18 cellular contexts compared by ENCODE assay signal in the genomic region with DNA sequence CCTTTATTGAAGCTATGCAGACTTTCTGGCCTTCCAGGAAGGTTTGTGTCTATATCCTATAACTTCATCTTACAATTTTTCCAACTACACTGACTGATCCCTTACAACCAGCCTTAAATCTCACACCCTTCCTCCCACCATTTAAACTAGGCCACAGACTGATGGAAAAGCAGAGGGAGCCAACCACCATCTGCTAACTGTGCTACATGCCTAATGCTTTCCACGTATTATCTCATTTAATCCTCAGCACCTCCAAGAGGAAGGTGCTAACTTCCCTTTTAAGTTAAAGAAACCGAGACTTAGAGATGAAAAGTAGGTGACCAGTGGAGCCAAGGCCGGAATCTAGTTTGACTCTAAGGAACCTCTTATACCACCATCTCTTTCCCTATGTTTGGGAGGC. TPM values are rescaled to one million over a fixed set of nuclear protein-coding genes. Genes with fewer than 3 reads are reported as not detected.
A peak's percentile ranks its signal among the peaks of the same experiment; 100 is the strongest.
DNase-seq lines count a peak whose midpoint lies in the region; ATAC-seq and TF ChIP-seq lines count a peak whose summit lies in the region.
"Had no signal": no experiment of that assay in that cellular context is flagged by ENCODE, and none has a peak within 500 bp of the region (broad histone marks: within the 10 kb centered on the region; RNA-seq: fewer than 3 reads in every experiment).

No MANE protein-coding gene starts in this region.

- H3K27ac ChIP-seq in endodermal cell (ENCODE audit: low read depth, low read length): no peak overlapping the region
- H3K27ac ChIP-seq: 22Rv1; A549; BLaER1 treated with 17β-estradiol and CSF1 and Interleukin-3, amounts not matched to agents 10 nM and 100 nM; C4-2B had no signal

- H3K9me3 ChIP-seq in endodermal cell (ENCODE audit: control insufficient read depth, low read length): peaks cover 55% of the 10 kb centered on the region
- H3K9me3 ChIP-seq: A549; BLaER1 treated with 17β-estradiol and CSF1 and Interleukin-3, amounts not matched to agents 10 nM and 100 nM; Caco-2 had no signal

- H3K9ac ChIP-seq in endodermal cell (ENCODE audit: extremely low read depth, low read length, poor library complexity, severe bottlenecking): no peak overlapping the region
- H3K9ac ChIP-seq: BLaER1 treated with 17β-estradiol and CSF1 and Interleukin-3, amounts not matched to agents 10 nM and 100 nM had no signal

- no peaks in the 10 kb centered on the region for H3K27me3 Mint-ChIP-seq in activated naive CD8-positive, alpha-beta T cell treated with anti-CD3 and anti-CD28 coated beads, Interleukin-2, amount 10 ng/mL, durations not matched to agents 7 days and 5 days
- H3K27me3 Mint-ChIP-seq in activated naive CD8-positive, alpha-beta T cell treated with anti-CD3 and anti-CD28 coated beads, Interleukin-2, amount 50 U/mL, for 24 hours: no peaks in the 10 kb centered on the region
- no peaks in the 10 kb centered on the region for H3K27me3 Mint-ChIP-seq in endodermal cell (ENCODE audit: insufficient read depth)
- no peaks in the 10 kb centered on the region for H3K27me3 Mint-ChIP-seq in type B pancreatic cell
- H3K27me3 Mint-ChIP-seq: B cell; CD4-positive, alpha-beta T cell had no signal

- peaks cover 1% of the 10 kb centered on the region for H3K4me1 ChIP-seq in endodermal cell (ENCODE audit: control insufficient read depth, insufficient read depth, low read length)
- H3K4me1 ChIP-seq: Caco-2 had no signal

- H3K4me3 Mint-ChIP-seq in activated naive CD8-positive, alpha-beta T cell treated with anti-CD3 and anti-CD28 coated beads, Interleukin-2, amount 10 ng/mL, durations not matched to agents 7 days and 5 days: no peak overlapping the region
- no peak overlapping the region for H3K4me3 Mint-ChIP-seq in activated naive CD8-positive, alpha-beta T cell treated with anti-CD3 and anti-CD28 coated beads, Interleukin-2, amount 50 U/mL, for 24 hours
- no peak overlapping the region for H3K4me3 Mint-ChIP-seq in endodermal cell
- no peak overlapping the region for H3K4me3 Mint-ChIP-seq in type B pancreatic cell
- H3K4me3 Mint-ChIP-seq: B cell; CD4-positive, alpha-beta T cell; CD8-positive, alpha-beta T cell had no signal

- TF ChIP-seq CTCF in endodermal cell (conservative IDR thresholded peaks at IDR 0.05): no peak
- no peak for TF ChIP-seq CTCF in type B pancreatic cell (conservative IDR thresholded peaks at IDR 0.05)

- POLR2A ChIA-PET in activated naive CD8-positive, alpha-beta T cell treated with anti-CD3 and anti-CD28 coated beads, Interleukin-2, amount 10 ng/mL, durations not matched to agents 7 days and 5 days (lab: Charles Lee): interaction anchor here (0.6 kb wide), 1 partner anchor 94 kb away, joined by 3 read pairs; no protein-coding TSS in a partner anchor

- H3K27me3 ChIP-seq in endodermal cell (ENCODE audit: control insufficient read depth, insufficient read depth, low read length, poor library complexity, severe bottlenecking): no peaks in the 10 kb centered on the region
- H3K27me3 ChIP-seq: BLaER1 treated with 17β-estradiol and CSF1 and Interleukin-3, amounts not matched to agents 10 nM and 100 nM had no signal

- H3K4me3 ChIP-seq in endodermal cell (ENCODE audit: low read length): peak overlapping the region; percentile 1
- H3K4me3 ChIP-seq: A549; BLaER1 treated with 17β-estradiol and CSF1 and Interleukin-3, amounts not matched to agents 10 nM and 100 nM had no signal

- 96 to 100% methylated on average over 3 of the region's 3 CpGs for WGBS in endodermal cell (ENCODE audit: insufficient coverage in 1 of 2, insufficient read length in 1 of 2), 2 experiments

- H3K36me3 Mint-ChIP-seq in activated naive CD8-positive, alpha-beta T cell treated with anti-CD3 and anti-CD28 coated beads, Interleukin-2, amount 10 ng/mL, durations not matched to agents 7 days and 5 days: peaks cover 2% of the 10 kb centered on the region
- no peaks in the 10 kb centered on the region for H3K36me3 Mint-ChIP-seq in activated naive CD8-positive, alpha-beta T cell treated with anti-CD3 and anti-CD28 coated beads, Interleukin-2, amount 50 U/mL, for 24 hours (ENCODE audit: low read depth)
- H3K36me3 Mint-ChIP-seq in endodermal cell (ENCODE audit: low read depth) (peaks cover 37% of the 10 kb centered on the region), type B pancreatic cell (no peaks in the 10 kb centered on the region)
- H3K36me3 Mint-ChIP-seq: CD8-positive, alpha-beta T cell had no signal

- H3K9me3 Mint-ChIP-seq in activated naive CD8-positive, alpha-beta T cell treated with anti-CD3 and anti-CD28 coated beads, Interleukin-2, amount 10 ng/mL, durations not matched to agents 7 days and 5 days: no peaks in the 10 kb centered on the region
- no peaks in the 10 kb centered on the region for H3K9me3 Mint-ChIP-seq in activated naive CD8-positive, alpha-beta T cell treated with anti-CD3 and anti-CD28 coated beads, Interleukin-2, amount 50 U/mL, for 24 hours
- H3K9me3 Mint-ChIP-seq in endodermal cell: peaks cover 19% of the 10 kb centered on the region
- peaks cover 4% of the 10 kb centered on the region for H3K9me3 Mint-ChIP-seq in type B pancreatic cell
- H3K9me3 Mint-ChIP-seq: CD4-positive, alpha-beta T cell; CD8-positive, alpha-beta T cell had no signal

- H3K27ac Mint-ChIP-seq in activated naive CD8-positive, alpha-beta T cell treated with anti-CD3 and anti-CD28 coated beads, Interleukin-2, amount 10 ng/mL, durations not matched to agents 7 days and 5 days: peak overlapping the region; percentile 15
- H3K27ac Mint-ChIP-seq in activated naive CD8-positive, alpha-beta T cell treated with anti-CD3 and anti-CD28 coated beads, Interleukin-2, amount 50 U/mL, for 24 hours: no peak overlapping the region
- H3K27ac Mint-ChIP-seq in endodermal cell (no peak overlapping the region), type B pancreatic cell (peak overlapping the region; percentile 33)
- H3K27ac Mint-ChIP-seq: B cell; CD4-positive, alpha-beta T cell; CD8-positive, alpha-beta T cell had no signal

- peaks cover 16% of the 10 kb centered on the region for H3K36me3 ChIP-seq in endodermal cell (ENCODE audit: control insufficient read depth, insufficient read depth, low read length)

- peaks cover 12% of the 10 kb centered on the region for H3K4me1 Mint-ChIP-seq in activated naive CD8-positive, alpha-beta T cell treated with anti-CD3 and anti-CD28 coated beads, Interleukin-2, amount 10 ng/mL, durations not matched to agents 7 days and 5 days
- H3K4me1 Mint-ChIP-seq in activated naive CD8-positive, alpha-beta T cell treated with anti-CD3 and anti-CD28 coated beads, Interleukin-2, amount 50 U/mL, for 24 hours: peaks cover 11% of the 10 kb centered on the region
- H3K4me1 Mint-ChIP-seq in endodermal cell (peaks cover 7% of the 10 kb centered on the region), type B pancreatic cell (ENCODE audit: unreplicated experiment) (peaks cover 19% of the 10 kb centered on the region)

- no peak for DNase-seq in activated naive CD8-positive, alpha-beta T cell treated with anti-CD3 and anti-CD28 coated beads, Interleukin-2, amount 10 ng/mL, durations not matched to agents 7 days and 5 days
- no peak for DNase-seq in activated naive CD8-positive, alpha-beta T cell treated with anti-CD3 and anti-CD28 coated beads, Interleukin-2, amount 50 U/mL, for 24 hours
- DNase-seq in endodermal cell (no peak), type B pancreatic cell (ENCODE audit: extremely low spot score, unreplicated experiment) (no peak)
- DNase-seq in activated effector memory CD4-positive, alpha-beta T cell treated with anti-CD3 and anti-CD28 coated beads, Interleukin-2, amount 50 U/mL, for 16 hours: no peak
- DNase-seq: AML-193; Caco-2; Calu3; CD4-positive, alpha-beta T cell; CD8-positive, alpha-beta T cell; DMS79 treated with DMSO at 0.1 percent for 48 hours; GF-D8 had no signal

- ATAC-seq in activated naive CD8-positive, alpha-beta T cell treated with anti-CD3 and anti-CD28 coated beads, Interleukin-2, amount 10 ng/mL, durations not matched to agents 7 days and 5 days (ENCODE audit: low read depth): no peak
- ATAC-seq in activated naive CD8-positive, alpha-beta T cell treated with anti-CD3 and anti-CD28 coated beads, Interleukin-2, amount 50 U/mL, for 24 hours: no peak
- no peak for ATAC-seq in HG03139 (IDR thresholded peaks at IDR 0.05; ENCODE audit: unreplicated experiment)
- ATAC-seq: A549; CD8-positive, alpha-beta T cell had no signal

RNA-seq across cellular contexts. Expression of gene BLTP3B, which starts 22.7 kb away (rescaled TPM):
- total RNA-seq in activated naive CD8-positive, alpha-beta T cell treated with anti-CD3 and anti-CD28 coated beads, Interleukin-2, amount 10 ng/mL, durations not matched to agents 7 days and 5 days: 10 to 100 TPM; 23.2 to 24.7 TPM
- total RNA-seq in endodermal cell: 10 to 100 TPM; 29.1 to 40.6 TPM
- 19.4 TPM for polyA plus RNA-seq in endodermal cell (2013, experiment 1 of 2)
- polyA plus RNA-seq in endodermal cell (2013, experiment 2 of 2): 18.8 TPM
- 12.0 and 19.5 TPM in 2 replicates for total RNA-seq in type B pancreatic cell (ENCODE audit: low replicate concordance)

RNA-seq across cellular contexts. Expression of gene ACTR6, which starts 35.3 kb away (rescaled TPM):
- total RNA-seq in activated naive CD8-positive, alpha-beta T cell treated with anti-CD3 and anti-CD28 coated beads, Interleukin-2, amount 10 ng/mL, durations not matched to agents 7 days and 5 days: 10 to 100 TPM; 36.0 to 38.2 TPM
- total RNA-seq in endodermal cell (10 to 100 TPM; 39.4 to 47.8 TPM), type B pancreatic cell (ENCODE audit: low replicate concordance) (24.1 and 32.9 TPM in 2 replicates)
- polyA plus RNA-seq in endodermal cell (2013, experiment 1 of 2): 45.5 TPM
- polyA plus RNA-seq in endodermal cell (2013, experiment 2 of 2): 41.9 TPM

Comparison
In these comparisons a context has a peak if more than half of its experiments do, and no peak if none do; other contexts are left out.
1. H3K27ac Mint-ChIP-seq: peak in activated naive CD8-positive, alpha-beta T cell treated with anti-CD3 and anti-CD28 coated beads, Interleukin-2, amount 10 ng/mL, durations not matched to agents 7 days and 5 days (single experiment) and type B pancreatic cell (single experiment); none in activated naive CD8-positive, alpha-beta T cell treated with anti-CD3 and anti-CD28 coated beads, Interleukin-2, amount 50 U/mL, for 24 hours (single experiment) and endodermal cell (single experiment).